ENCODE assay signal across 1 cellular context in the genomic region with DNA sequence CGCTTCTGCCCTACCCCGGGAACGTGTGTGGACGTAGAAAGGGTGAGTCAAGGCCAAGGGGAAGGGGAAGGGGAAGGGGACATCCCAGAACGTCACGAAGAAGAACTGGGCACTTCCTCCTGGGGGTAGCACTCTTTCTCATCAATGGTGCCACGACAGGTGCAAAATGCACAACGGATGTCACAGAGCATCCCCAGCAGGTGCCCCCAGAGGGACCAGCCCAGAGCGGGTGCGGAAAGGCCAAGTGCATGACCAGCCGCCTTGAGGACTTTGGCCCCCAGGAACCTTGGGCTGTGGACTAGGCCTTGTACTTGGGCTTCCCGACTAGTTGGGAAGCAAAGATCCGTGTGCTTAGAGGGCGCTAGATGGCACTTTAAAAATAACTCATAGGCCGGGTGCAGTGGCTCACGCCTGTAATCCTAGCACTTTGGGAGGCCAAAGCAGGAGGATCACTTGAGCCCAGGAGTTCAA.
TF ChIP-seq lines count a peak whose summit lies in the region.

No MANE protein-coding gene starts in this region.

TF ChIP-seq in HepG2, 621 proteins besides CTCF, POLR2A, EP300 and RAD21 (continued from another document and continues in another):
- TF ChIP-seq ARHGAP35 (CRISPR knock-in tag; IDR thresholded peaks at IDR 0.05; ENCODE audit: borderline replicate concordance) (0 out of 2 replicates have a peak, but pooled peaks have one; percentile 65), ZNF678 (CRISPR knock-in tag; IDR thresholded peaks at IDR 0.05) (no peak), ZNF138 (CRISPR knock-in tag; IDR thresholded peaks at IDR 0.05; ENCODE audit: low read depth) (no peak), SOX5 (CRISPR knock-in tag; IDR thresholded peaks at IDR 0.05; ENCODE audit: borderline replicate concordance) (no peak; the same call in 1 of the 2 replicates), HDAC1 (CRISPR knock-in tag; IDR thresholded peaks at IDR 0.05) (peak; percentile 77), ZNF431 (CRISPR knock-in tag; IDR thresholded peaks at IDR 0.05; ENCODE audit: borderline replicate concordance, low read depth) (no peak), HOXD1 (CRISPR knock-in tag; IDR thresholded peaks at IDR 0.05) (no peak), NR2F1 (CRISPR knock-in tag; IDR thresholded peaks at IDR 0.05) (peak; percentile 53 to 56; a peak in 3 of 4 replicates), NKX3-1 (CRISPR knock-in tag; IDR thresholded peaks at IDR 0.05) (no peak), ZNF510 (CRISPR knock-in tag; IDR thresholded peaks at IDR 0.05; ENCODE audit: low read depth) (no peak), ZNF709 (CRISPR knock-in tag; IDR thresholded peaks at IDR 0.05) (no peak), ZBTB3 (CRISPR knock-in tag; IDR thresholded peaks at IDR 0.05; ENCODE audit: borderline replicate concordance, low read depth) (no peak), ZNF781 (CRISPR knock-in tag; IDR thresholded peaks at IDR 0.05; ENCODE audit: borderline replicate concordance, not compliant biosample characterization) (peak; percentile 51), ATM (IDR thresholded peaks at IDR 0.05; ENCODE audit: borderline replicate concordance) (no peak), SRSF4 (IDR thresholded peaks at IDR 0.05; ENCODE audit: low read depth, low read length, poor library complexity, severe bottlenecking) (no peak), NONO (IDR thresholded peaks at IDR 0.05) (no peak), NONO (CRISPR knock-in tag; conservative IDR thresholded peaks at IDR 0.05) (peak; percentile 36; the same call in 1 of the 2 replicates), HOXA7 (CRISPR knock-in tag; IDR thresholded peaks at IDR 0.05) (no peak), MIXL1 (CRISPR knock-in tag; IDR thresholded peaks at IDR 0.05) (0 out of 2 replicates have a peak, but pooled peaks have one; percentile 35), ZFX (CRISPR knock-in tag; IDR thresholded peaks at IDR 0.05; ENCODE audit: low read depth) (peak; percentile 70), ATF1 (CRISPR knock-in tag; IDR thresholded peaks at IDR 0.05) (no peak), ZKSCAN5 (CRISPR knock-in tag; IDR thresholded peaks at IDR 0.05) (0 out of 2 replicates have a peak, but pooled peaks have one; percentile 20), ZNF780A (CRISPR knock-in tag; IDR thresholded peaks at IDR 0.05) (no peak), ZNF430 (CRISPR knock-in tag; IDR thresholded peaks at IDR 0.05) (no peak), SAP130 (CRISPR knock-in tag; IDR thresholded peaks at IDR 0.05; ENCODE audit: low read depth) (peak; percentile 52), FOXM1 (CRISPR knock-in tag; IDR thresholded peaks at IDR 0.05) (no peak), MED1 (CRISPR knock-in tag; IDR thresholded peaks at IDR 0.05) (no peak), CBFB (CRISPR knock-in tag; IDR thresholded peaks at IDR 0.05) (0 out of 2 replicates have a peak, but pooled peaks have one; percentile 22), FOXA1 (IDR thresholded peaks at IDR 0.05) (no peak), FOXA1 (CRISPR knock-in tag; IDR thresholded peaks at IDR 0.05) (0 out of 2 replicates have a peak, but pooled peaks have one; percentile 7), ZNF3 (CRISPR knock-in tag; IDR thresholded peaks at IDR 0.05) (no peak)
- TF ChIP-seq, protein P1, sequence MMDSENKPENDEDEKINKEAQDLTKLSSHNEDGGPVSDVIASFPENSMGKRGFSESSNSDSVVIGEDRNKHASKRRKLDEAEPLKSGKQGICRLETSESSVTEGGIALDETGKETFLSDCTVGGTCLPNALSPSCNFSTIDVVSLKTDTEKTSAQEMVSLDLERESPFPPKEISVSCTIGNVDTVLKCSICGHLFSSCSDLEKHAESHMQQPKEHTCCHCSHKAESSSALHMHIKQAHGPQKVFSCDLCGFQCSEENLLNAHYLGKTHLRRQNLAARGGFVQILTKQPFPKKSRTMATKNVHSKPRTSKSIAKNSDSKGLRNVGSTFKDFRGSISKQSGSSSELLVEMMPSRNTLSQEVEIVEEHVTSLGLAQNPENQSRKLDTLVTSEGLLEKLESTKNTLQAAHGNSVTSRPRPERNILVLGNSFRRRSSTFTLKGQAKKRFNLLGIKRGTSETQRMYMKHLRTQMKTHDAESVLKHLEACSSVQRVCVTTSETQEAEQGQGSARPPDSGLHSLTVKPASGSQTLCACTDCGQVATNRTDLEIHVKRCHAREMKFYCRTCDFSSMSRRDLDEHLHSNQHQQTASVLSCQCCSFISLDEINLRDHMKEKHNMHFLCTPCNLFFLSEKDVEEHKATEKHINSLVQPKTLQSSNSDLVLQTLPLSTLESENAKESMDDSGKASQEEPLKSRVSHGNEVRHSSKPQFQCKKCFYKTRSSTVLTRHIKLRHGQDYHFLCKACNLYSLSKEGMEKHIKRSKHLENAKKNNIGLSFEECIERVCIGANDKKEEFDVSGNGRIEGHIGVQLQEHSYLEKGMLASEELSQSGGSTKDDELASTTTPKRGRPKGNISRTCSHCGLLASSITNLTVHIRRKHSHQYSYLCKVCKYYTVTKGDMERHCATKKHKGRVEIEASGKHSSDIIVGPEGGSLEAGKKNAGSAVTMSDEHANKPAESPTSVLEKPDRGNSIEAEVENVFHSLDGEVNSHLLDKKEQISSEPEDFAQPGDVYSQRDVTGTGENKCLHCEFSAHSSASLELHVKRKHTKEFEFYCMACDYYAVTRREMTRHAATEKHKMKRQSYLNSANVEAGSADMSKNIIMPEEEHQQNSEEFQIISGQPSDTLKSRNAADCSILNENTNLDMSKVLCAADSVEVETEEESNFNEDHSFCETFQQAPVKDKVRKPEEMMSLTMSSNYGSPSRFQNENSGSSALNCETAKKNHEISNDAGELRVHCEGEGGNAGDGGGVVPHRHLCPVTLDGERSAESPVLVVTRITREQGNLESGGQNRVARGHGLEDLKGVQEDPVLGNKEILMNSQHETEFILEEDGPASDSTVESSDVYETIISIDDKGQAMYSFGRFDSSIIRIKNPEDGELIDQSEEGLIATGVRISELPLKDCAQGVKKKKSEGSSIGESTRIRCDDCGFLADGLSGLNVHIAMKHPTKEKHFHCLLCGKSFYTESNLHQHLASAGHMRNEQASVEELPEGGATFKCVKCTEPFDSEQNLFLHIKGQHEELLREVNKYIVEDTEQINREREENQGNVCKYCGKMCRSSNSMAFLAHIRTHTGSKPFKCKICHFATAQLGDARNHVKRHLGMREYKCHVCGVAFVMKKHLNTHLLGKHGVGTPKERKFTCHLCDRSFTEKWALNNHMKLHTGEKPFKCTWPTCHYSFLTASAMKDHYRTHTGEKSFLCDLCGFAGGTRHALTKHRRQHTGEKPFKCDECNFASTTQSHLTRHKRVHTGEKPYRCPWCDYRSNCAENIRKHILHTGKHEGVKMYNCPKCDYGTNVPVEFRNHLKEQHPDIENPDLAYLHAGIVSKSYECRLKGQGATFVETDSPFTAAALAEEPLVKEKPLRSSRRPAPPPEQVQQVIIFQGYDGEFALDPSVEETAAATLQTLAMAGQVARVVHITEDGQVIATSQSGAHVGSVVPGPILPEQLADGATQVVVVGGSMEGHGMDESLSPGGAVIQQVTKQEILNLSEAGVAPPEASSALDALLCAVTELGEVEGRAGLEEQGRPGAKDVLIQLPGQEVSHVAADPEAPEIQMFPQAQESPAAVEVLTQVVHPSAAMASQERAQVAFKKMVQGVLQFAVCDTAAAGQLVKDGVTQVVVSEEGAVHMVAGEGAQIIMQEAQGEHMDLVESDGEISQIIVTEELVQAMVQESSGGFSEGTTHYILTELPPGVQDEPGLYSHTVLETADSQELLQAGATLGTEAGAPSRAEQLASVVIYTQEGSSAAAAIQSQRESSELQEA (CRISPR knock-in tag; IDR thresholded peaks at IDR 0.05; ENCODE audit: not compliant biosample characterization), result peak; percentile 28
- TF ChIP-seq, protein P2, sequence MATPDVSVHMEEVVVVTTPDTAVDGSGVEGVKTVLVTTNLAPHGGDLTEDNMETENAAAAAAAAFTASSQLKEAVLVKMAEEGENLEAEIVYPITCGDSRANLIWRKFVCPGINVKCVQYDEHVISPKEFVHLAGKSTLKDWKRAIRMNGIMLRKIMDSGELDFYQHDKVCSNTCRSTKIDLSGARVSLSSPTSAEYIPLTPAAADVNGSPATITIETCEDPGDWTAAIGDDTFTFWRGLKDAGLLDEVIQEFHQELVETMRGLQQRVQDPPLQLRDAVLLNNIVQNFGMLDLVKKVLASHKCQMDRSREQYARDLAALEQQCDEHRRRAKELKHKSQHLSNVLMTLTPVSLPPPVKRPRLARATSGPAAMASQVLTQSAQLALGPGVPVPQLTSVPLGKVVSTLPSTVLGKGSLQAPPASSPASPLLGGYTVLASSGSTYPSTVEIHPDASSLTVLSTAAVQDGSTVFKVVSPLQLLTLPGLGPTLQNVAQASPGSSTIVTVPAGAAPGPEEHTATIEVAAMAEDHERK (CRISPR knock-in tag; IDR thresholded peaks at IDR 0.05; ENCODE audit: low read depth), result no peak
- TF ChIP-seq, protein P3, sequence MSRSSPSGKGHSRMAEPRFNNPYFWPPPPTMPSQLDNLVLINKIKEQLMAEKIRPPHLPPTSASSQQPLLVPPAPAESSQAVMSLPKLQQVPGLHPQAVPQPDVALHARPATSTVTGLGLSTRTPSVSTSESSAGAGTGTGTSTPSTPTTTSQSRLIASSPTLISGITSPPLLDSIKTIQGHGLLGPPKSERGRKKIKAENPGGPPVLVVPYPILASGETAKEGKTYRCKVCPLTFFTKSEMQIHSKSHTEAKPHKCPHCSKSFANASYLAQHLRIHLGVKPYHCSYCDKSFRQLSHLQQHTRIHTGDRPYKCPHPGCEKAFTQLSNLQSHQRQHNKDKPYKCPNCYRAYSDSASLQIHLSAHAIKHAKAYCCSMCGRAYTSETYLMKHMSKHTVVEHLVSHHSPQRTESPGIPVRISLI (CRISPR knock-in tag; IDR thresholded peaks at IDR 0.05; ENCODE audit: borderline replicate concordance), result no peak
- TF ChIP-seq, protein P4, sequence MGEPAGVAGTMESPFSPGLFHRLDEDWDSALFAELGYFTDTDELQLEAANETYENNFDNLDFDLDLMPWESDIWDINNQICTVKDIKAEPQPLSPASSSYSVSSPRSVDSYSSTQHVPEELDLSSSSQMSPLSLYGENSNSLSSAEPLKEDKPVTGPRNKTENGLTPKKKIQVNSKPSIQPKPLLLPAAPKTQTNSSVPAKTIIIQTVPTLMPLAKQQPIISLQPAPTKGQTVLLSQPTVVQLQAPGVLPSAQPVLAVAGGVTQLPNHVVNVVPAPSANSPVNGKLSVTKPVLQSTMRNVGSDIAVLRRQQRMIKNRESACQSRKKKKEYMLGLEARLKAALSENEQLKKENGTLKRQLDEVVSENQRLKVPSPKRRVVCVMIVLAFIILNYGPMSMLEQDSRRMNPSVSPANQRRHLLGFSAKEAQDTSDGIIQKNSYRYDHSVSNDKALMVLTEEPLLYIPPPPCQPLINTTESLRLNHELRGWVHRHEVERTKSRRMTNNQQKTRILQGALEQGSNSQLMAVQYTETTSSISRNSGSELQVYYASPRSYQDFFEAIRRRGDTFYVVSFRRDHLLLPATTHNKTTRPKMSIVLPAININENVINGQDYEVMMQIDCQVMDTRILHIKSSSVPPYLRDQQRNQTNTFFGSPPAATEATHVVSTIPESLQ (CRISPR knock-in tag; conservative IDR thresholded peaks at IDR 0.05), result no peak
- TF ChIP-seq, protein P5, sequence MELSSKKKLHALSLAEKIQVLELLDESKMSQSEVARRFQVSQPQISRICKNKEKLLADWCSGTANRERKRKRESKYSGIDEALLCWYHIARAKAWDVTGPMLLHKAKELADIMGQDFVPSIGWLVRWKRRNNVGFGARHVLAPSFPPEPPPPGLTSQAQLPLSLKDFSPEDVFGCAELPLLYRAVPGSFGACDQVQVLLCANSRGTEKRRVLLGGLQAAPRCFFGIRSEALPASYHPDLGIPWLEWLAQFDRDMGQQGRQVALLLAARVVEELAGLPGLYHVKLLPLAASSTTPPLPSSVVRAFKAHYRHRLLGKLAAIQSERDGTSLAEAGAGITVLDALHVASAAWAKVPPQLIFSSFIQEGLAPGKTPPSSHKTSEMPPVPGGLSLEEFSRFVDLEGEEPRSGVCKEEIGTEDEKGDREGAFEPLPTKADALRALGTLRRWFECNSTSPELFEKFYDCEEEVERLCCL (CRISPR knock-in tag; IDR thresholded peaks at IDR 0.05; ENCODE audit: borderline replicate concordance), result no peak
- TF ChIP-seq, protein P6, sequence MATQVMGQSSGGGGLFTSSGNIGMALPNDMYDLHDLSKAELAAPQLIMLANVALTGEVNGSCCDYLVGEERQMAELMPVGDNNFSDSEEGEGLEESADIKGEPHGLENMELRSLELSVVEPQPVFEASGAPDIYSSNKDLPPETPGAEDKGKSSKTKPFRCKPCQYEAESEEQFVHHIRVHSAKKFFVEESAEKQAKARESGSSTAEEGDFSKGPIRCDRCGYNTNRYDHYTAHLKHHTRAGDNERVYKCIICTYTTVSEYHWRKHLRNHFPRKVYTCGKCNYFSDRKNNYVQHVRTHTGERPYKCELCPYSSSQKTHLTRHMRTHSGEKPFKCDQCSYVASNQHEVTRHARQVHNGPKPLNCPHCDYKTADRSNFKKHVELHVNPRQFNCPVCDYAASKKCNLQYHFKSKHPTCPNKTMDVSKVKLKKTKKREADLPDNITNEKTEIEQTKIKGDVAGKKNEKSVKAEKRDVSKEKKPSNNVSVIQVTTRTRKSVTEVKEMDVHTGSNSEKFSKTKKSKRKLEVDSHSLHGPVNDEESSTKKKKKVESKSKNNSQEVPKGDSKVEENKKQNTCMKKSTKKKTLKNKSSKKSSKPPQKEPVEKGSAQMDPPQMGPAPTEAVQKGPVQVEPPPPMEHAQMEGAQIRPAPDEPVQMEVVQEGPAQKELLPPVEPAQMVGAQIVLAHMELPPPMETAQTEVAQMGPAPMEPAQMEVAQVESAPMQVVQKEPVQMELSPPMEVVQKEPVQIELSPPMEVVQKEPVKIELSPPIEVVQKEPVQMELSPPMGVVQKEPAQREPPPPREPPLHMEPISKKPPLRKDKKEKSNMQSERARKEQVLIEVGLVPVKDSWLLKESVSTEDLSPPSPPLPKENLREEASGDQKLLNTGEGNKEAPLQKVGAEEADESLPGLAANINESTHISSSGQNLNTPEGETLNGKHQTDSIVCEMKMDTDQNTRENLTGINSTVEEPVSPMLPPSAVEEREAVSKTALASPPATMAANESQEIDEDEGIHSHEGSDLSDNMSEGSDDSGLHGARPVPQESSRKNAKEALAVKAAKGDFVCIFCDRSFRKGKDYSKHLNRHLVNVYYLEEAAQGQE (IDR thresholded peaks at IDR 0.05; ENCODE audit: borderline replicate concordance in 1 of 2, low read depth in 1 of 2, low read length in 2 of 2), result no peak
- TF ChIP-seq, protein P7, sequence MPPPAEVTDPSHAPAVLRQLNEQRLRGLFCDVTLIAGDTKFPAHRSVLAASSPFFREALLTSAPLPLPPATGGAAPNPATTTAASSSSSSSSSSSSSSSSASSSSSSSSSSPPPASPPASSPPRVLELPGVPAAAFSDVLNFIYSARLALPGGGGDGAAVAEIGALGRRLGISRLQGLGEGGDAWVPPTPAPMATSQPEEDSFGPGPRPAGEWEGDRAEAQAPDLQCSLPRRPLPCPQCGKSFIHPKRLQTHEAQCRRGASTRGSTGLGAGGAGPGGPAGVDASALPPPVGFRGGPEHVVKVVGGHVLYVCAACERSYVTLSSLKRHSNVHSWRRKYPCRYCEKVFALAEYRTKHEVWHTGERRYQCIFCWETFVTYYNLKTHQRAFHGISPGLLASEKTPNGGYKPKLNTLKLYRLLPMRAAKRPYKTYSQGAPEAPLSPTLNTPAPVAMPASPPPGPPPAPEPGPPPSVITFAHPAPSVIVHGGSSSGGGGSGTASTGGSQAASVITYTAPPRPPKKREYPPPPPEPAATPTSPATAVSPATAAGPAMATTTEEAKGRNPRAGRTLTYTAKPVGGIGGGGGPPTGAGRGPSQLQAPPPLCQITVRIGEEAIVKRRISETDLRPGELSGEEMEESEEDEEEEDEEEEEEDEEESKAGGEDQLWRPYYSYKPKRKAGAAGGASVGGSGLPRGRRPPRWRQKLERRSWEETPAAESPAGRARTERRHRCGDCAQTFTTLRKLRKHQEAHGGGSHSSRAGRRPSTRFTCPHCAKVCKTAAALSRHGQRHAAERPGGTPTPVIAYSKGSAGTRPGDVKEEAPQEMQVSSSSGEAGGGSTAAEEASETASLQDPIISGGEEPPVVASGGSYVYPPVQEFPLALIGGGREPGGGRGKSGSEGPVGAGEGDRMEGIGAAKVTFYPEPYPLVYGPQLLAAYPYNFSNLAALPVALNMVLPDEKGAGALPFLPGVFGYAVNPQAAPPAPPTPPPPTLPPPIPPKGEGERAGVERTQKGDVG (CRISPR knock-in tag; IDR thresholded peaks at IDR 0.05; ENCODE audit: borderline replicate concordance), result no peak
